8 cellular contexts compared by ENCODE assay signal in genomic region chr22:38455063-38455529, GRCh38. TPM values are rescaled to one million over a fixed set of nuclear protein-coding genes. Genes with fewer than 3 reads are reported as not detected.
DNase-seq lines count a peak whose midpoint lies in the region; ATAC-seq and TF ChIP-seq lines count a peak whose summit lies in the region.

Gene KCNJ4, minus strand, starts transcription at chr22:38455199. Its CDS starts 27,067 bp downstream, at chr22:38428132.

- H3K4me2 ChIP-seq in parathyroid adenoma (ENCODE audit: low read length): peak within 1 kb of the TSS; percentile 72

- no peaks in the 10 kb centered on the region for H3K4me1 Mint-ChIP-seq in Caco-2 (ENCODE audit: low read depth, unreplicated experiment)

- H3K36me3 ChIP-seq in Caco-2 (ENCODE audit: control insufficient read depth, insufficient read depth, low read length) (no peaks in the 10 kb centered on the region), SK-N-MC (ENCODE audit: insufficient read depth, low read length) (no peaks in the 10 kb centered on the region), parathyroid adenoma (ENCODE audit: control insufficient read depth, insufficient read depth, low read length) (no peaks in the 10 kb centered on the region), body of pancreas (replicated peaks in 1 of 2; ENCODE audit: insufficient read depth in 1 of 2, low read depth in 2 of 2) (no peaks in the 10 kb centered on the region)

- no peaks in the 10 kb centered on the region for H3K79me2 ChIP-seq in parathyroid adenoma

- no peak for TF ChIP-seq CTCF in Caco-2 (IDR thresholded peaks at IDR 0.05; ENCODE audit: insufficient read depth in 1 of 2, low read depth in 1 of 2, low read length in 1 of 2, severe bottlenecking in 1 of 2, unreplicated experiment in 1 of 2)
- no peak for TF ChIP-seq CTCF in fibroblast of pulmonary artery (IDR thresholded peaks at IDR 0.05; ENCODE audit: low read length, missing control alignments)
- no peak for TF ChIP-seq CTCF in parathyroid adenoma (IDR thresholded peaks at IDR 0.05)
- TF ChIP-seq CTCF in body of pancreas (IDR thresholded peaks at IDR 0.05): no peak

- intact Hi-C loops in Caco-2 (cut with micrococcal nuclease; ENCODE audit: unreplicated experiment) (no loop called here), body of pancreas (cut with DNase I) (no loop called here)

- peaks cover 9% of the 10 kb centered on the region for H3K36me3 Mint-ChIP-seq in Caco-2 (ENCODE audit: insufficient read depth, unreplicated experiment)

- WGBS in body of pancreas, 2 donors: 0% methylated on average over 63 of the region's 78 CpGs; no CpG with 5 or more reads in 1 of the 2 donors

- ATAC-seq in HG03378 (IDR thresholded peaks at IDR 0.05; ENCODE audit: unreplicated experiment) (no peak), body of pancreas (no peak), GM18867 (IDR thresholded peaks at IDR 0.05; ENCODE audit: unreplicated experiment) (no peak)

- no peak for DNase-seq in Caco-2
- no peak for DNase-seq in SK-N-MC (ENCODE audit: low read depth, low spot score)
- no peak for DNase-seq in fibroblast of pulmonary artery (ENCODE audit: low read depth)
- no peak for DNase-seq in body of pancreas
- DNase-seq in DMS 273 (lab: John Stamatoyannopoulos, UW; ENCODE audit: unreplicated experiment): no peak

- POLR2A ChIA-PET in Caco-2 (lab: Charles Lee): no interaction called here

- H3K27ac ChIP-seq in SK-N-MC (no peak within 1 kb of the TSS), parathyroid adenoma (no peak within 1 kb of the TSS), body of pancreas (no peak within 1 kb of the TSS)

- peaks cover 19% of the 10 kb centered on the region for H3K27me3 Mint-ChIP-seq in Caco-2 (ENCODE audit: insufficient read depth, unreplicated experiment)

- H3K27ac Mint-ChIP-seq in Caco-2 (ENCODE audit: unreplicated experiment): no peak within 1 kb of the TSS

- H3K4me3 Mint-ChIP-seq in Caco-2 (ENCODE audit: unreplicated experiment): peak within 1 kb of the TSS; percentile 74

- H3K9me3 ChIP-seq in Caco-2 (no peaks in the 10 kb centered on the region), SK-N-MC (ENCODE audit: low read depth, low read length) (no peaks in the 10 kb centered on the region), parathyroid adenoma (ENCODE audit: control insufficient read depth, low read length) (no peaks in the 10 kb centered on the region), body of pancreas (no peaks in the 10 kb centered on the region)

- CTCF ChIA-PET in Caco-2 (lab: Charles Lee): no interaction called here

- no TSS peak for BruUV-seq in Caco-2 (replicated peaks; lab: Mats Ljungman, UMichigan)

- no peaks in the 10 kb centered on the region for H3K9me3 Mint-ChIP-seq in Caco-2 (ENCODE audit: unreplicated experiment)

- no peak for TF ChIP-seq POLR2A in body of pancreas (IDR thresholded peaks at IDR 0.05)

- H3K4me3 ChIP-seq in Caco-2 (ENCODE audit: low read depth, low read length): peak within 1 kb of the TSS; percentile 62
- peak within 1 kb of the TSS; percentile 90 for H3K4me3 ChIP-seq in SK-N-MC
- H3K4me3 ChIP-seq in fibroblast of pulmonary artery (replicated peaks; ENCODE audit: low read depth, low read length): peak within 1 kb of the TSS; percentile 29
- no peak within 1 kb of the TSS for H3K4me3 ChIP-seq in parathyroid adenoma (ENCODE audit: low read depth, low read length)
- no peak within 1 kb of the TSS for H3K4me3 ChIP-seq in body of pancreas

- H3K27me3 ChIP-seq in Caco-2 (replicated peaks; ENCODE audit: control insufficient read depth, insufficient read depth, low read length): peaks cover 3% of the 10 kb centered on the region
- H3K27me3 ChIP-seq in parathyroid adenoma (ENCODE audit: control insufficient read depth, insufficient read depth, low read length): no peaks in the 10 kb centered on the region
- H3K27me3 ChIP-seq in body of pancreas: peaks cover 0 to 13% of the 10 kb centered on the region in 2 donors

- H3K4me1 ChIP-seq in Caco-2: peaks cover 17% of the 10 kb centered on the region; the same call in 1 of the 2 replicates
- H3K4me1 ChIP-seq in parathyroid adenoma: no peaks in the 10 kb centered on the region
- peaks cover 13% of the 10 kb centered on the region for H3K4me1 ChIP-seq in body of pancreas

- H2AFZ ChIP-seq in parathyroid adenoma: no peak within 1 kb of the TSS

- peak within 1 kb of the TSS; percentile 79 for H3K9ac ChIP-seq in SK-N-MC (ENCODE audit: insufficient read length)
- no peak within 1 kb of the TSS for H3K9ac ChIP-seq in parathyroid adenoma

RNA-seq across cellular contexts. Expression of gene KCNJ4, which starts in this region (rescaled TPM):
- 0.14 and 0.27 TPM in 2 replicates for total RNA-seq in Caco-2 (2022)
- total RNA-seq in body of pancreas: not detected

Comparison
In these comparisons a context has a peak if more than half of its experiments do, and no peak if none do; other contexts are left out.
1. H3K4me3 ChIP-seq: peak in Caco-2 (single experiment), SK-N-MC (single experiment) and fibroblast of pulmonary artery (single experiment); none in parathyroid adenoma (single experiment) and body of pancreas (0 of 2).